8 cellular contexts compared by ENCODE assay signal in genomic region chr1:112954945-112955677, GRCh38. TPM values are rescaled to one million over a fixed set of nuclear protein-coding genes. Genes with fewer than 3 reads are reported as not detected.
DNase-seq lines count a peak whose midpoint lies in the region; ATAC-seq, FAIRE-seq and TF ChIP-seq lines count a peak whose summit lies in the region.

No MANE protein-coding gene starts in this region.

- no peaks in the 10 kb centered on the region for H3K9me3 ChIP-seq in neuron (ENCODE audit: low read length)
- no peaks in the 10 kb centered on the region for H3K9me3 ChIP-seq in testis

- peak overlapping the region; percentile 75 to 93 for H3K27ac ChIP-seq in testis

- H2AFZ ChIP-seq in neuron (ENCODE audit: low read depth, low read length), result peak overlapping the region; percentile 75

- H3K36me3 ChIP-seq in neuron (ENCODE audit: insufficient read depth, low read length) (no peaks in the 10 kb centered on the region), testis (ENCODE audit: low read depth, missing control alignments) (no peaks in the 10 kb centered on the region)

- peak; percentile 38 for DNase-seq in COR-L47 (lab: John Stamatoyannopoulos, UW)
- peak; percentile 39 for DNase-seq in HPDE6-E6E7 (ENCODE audit: extremely low spot score)
- peak; percentile 74 for DNase-seq in RCC 7860 (ENCODE audit: low spot score)
- DNase-seq in activated T-helper 2 cell treated with anti-CD3 and anti-CD28 coated beads, Interferon-gamma antibody, Interleukin-2, Interleukin-4, amounts not matched to agents 10 μg/mL and 5 μg/mL and 100 μg/mL, durations not matched to agents 14 hours and 24 hours and 36 hours (ENCODE audit: low spot score), result peak; percentile 61
- peak; percentile 49 to 80 for DNase-seq in foreskin fibroblast
- peak; percentile 78 for DNase-seq in testis

- 2 to 6% methylated on average over 23 to 25 of the region's 25 CpGs for WGBS in testis, 2 donors

- peak overlapping the region; percentile 100 for H3K27ac Mint-ChIP-seq in activated T-helper 2 cell treated with anti-CD3 and anti-CD28 coated beads, Interferon-gamma antibody, Interleukin-2, Interleukin-4, amounts not matched to agents 10 μg/mL and 5 μg/mL and 100 μg/mL, durations not matched to agents 14 hours and 24 hours and 36 hours

- TF ChIP-seq POLR2A in testis (IDR thresholded peaks at IDR 0.05), result no peak

- H3K9me3 Mint-ChIP-seq in activated T-helper 2 cell treated with anti-CD3 and anti-CD28 coated beads, Interferon-gamma antibody, Interleukin-2, Interleukin-4, amounts not matched to agents 10 μg/mL and 5 μg/mL and 100 μg/mL, durations not matched to agents 14 hours and 24 hours and 36 hours, result no peaks in the 10 kb centered on the region

- peak; percentile 32 for FAIRE-seq in RCC 7860 (lab: Jason Lieb, UNC)

- H3K4me1 ChIP-seq in neuron (ENCODE audit: insufficient read depth, low read length) (peaks cover 22% of the 10 kb centered on the region), testis (peaks cover 23% of the 10 kb centered on the region)

- intact Hi-C loops in activated T-helper 2 cell treated with anti-CD3 and anti-CD28 coated beads, Interferon-gamma antibody, Interleukin-2, Interleukin-4, amounts not matched to agents 10 μg/mL and 5 μg/mL and 100 μg/mL, durations not matched to agents 14 hours and 24 hours and 36 hours (cut with micrococcal nuclease), result loop anchor here (1.0 to 2.0 kb wide), 2 partner anchors 74 to 118 kb away; partner anchors contain the start of gene LRIG2
- intact Hi-C loops in testis (cut with DNase I; ENCODE audit: low total_unique reads), result no loop called here

- peak; percentile 19 for ATAC-seq in GM19467 (IDR thresholded peaks at IDR 0.05; ENCODE audit: unreplicated experiment)

- H3K27me3 Mint-ChIP-seq in activated T-helper 2 cell treated with anti-CD3 and anti-CD28 coated beads, Interferon-gamma antibody, Interleukin-2, Interleukin-4, amounts not matched to agents 10 μg/mL and 5 μg/mL and 100 μg/mL, durations not matched to agents 14 hours and 24 hours and 36 hours (ENCODE audit: low read depth), result no peaks in the 10 kb centered on the region

- H3K27me3 ChIP-seq in neuron (ENCODE audit: insufficient read depth, low read length) (no peaks in the 10 kb centered on the region), testis (no peaks in the 10 kb centered on the region)

- H3K4me1 Mint-ChIP-seq in activated T-helper 2 cell treated with anti-CD3 and anti-CD28 coated beads, Interferon-gamma antibody, Interleukin-2, Interleukin-4, amounts not matched to agents 10 μg/mL and 5 μg/mL and 100 μg/mL, durations not matched to agents 14 hours and 24 hours and 36 hours (ENCODE audit: low read depth), result peaks cover 49% of the 10 kb centered on the region

- TF ChIP-seq CTCF in foreskin fibroblast (IDR thresholded peaks at IDR 0.05; ENCODE audit: low read depth, low read length) (peak; percentile 3), testis (IDR thresholded peaks at IDR 0.05) (no peak)

- H3K4me3 Mint-ChIP-seq in activated T-helper 2 cell treated with anti-CD3 and anti-CD28 coated beads, Interferon-gamma antibody, Interleukin-2, Interleukin-4, amounts not matched to agents 10 μg/mL and 5 μg/mL and 100 μg/mL, durations not matched to agents 14 hours and 24 hours and 36 hours (ENCODE audit: low read depth), result peak overlapping the region; percentile 100

- H3K4me3 ChIP-seq in foreskin fibroblast (ENCODE audit: low read depth in 1 of 2, low read length in 2 of 2) (peak overlapping the region; percentile 77 to 88), neuron (ENCODE audit: low read length) (peak overlapping the region; percentile 66), testis (peak overlapping the region; percentile 84 to 99)

- peaks cover 40% of the 10 kb centered on the region for H3K36me3 Mint-ChIP-seq in activated T-helper 2 cell treated with anti-CD3 and anti-CD28 coated beads, Interferon-gamma antibody, Interleukin-2, Interleukin-4, amounts not matched to agents 10 μg/mL and 5 μg/mL and 100 μg/mL, durations not matched to agents 14 hours and 24 hours and 36 hours (ENCODE audit: low read depth)

RNA-seq across cellular contexts. Expression of gene SLC16A1, which starts 0.9 kb away (rescaled TPM):
- 75.8 and 77.1 TPM in 2 replicates for total RNA-seq in activated T-helper 2 cell treated with anti-CD3 and anti-CD28 coated beads, Interferon-gamma antibody, Interleukin-2, Interleukin-4, amounts not matched to agents 10 μg/mL and 5 μg/mL and 100 μg/mL, durations not matched to agents 14 hours and 24 hours and 36 hours
- total RNA-seq in testis, result 100 to 1,000 TPM; 102 to 130 TPM
- polyA plus RNA-seq in testis (ENCODE audit: insufficient read depth, low read depth, low replicate concordance), result 70.3 TPM

Comparison
In these comparisons a context has a peak if more than half of its experiments do, and no peak if none do; other contexts are left out.
1. Peak in every context shown above with its lines: DNase-seq, ATAC-seq, H3K4me3 ChIP-seq and H3K27ac ChIP-seq.